In genomic region chr13:100673831-100674362, GRCh38 we compare ENCODE assay signal across 8 cellular contexts. TPM values are rescaled to one million over a fixed set of nuclear protein-coding genes. Genes with fewer than 3 reads are reported as not detected.
DNase-seq lines count a peak whose midpoint lies in the region; ATAC-seq and TF ChIP-seq lines count a peak whose summit lies in the region.

No MANE protein-coding gene starts in this region.

- TF ChIP-seq CTCF in Calu3 (IDR thresholded peaks at IDR 0.05; ENCODE audit: unreplicated experiment): no peak
- no peak for TF ChIP-seq CTCF in omental fat pad (IDR thresholded peaks at IDR 0.05)
- no peak for TF ChIP-seq CTCF in upper lobe of right lung (IDR thresholded peaks at IDR 0.05)

- no peaks in the 10 kb centered on the region for H3K9me3 ChIP-seq in upper lobe of right lung

- H3K4me1 Mint-ChIP-seq in Calu3 (ENCODE audit: low read depth, unreplicated experiment): peaks cover 8% of the 10 kb centered on the region

- H3K4me1 ChIP-seq in upper lobe of right lung: peaks cover 11% of the 10 kb centered on the region

- peaks cover 3% of the 10 kb centered on the region for H3K36me3 ChIP-seq in upper lobe of right lung

- H3K27me3 ChIP-seq in upper lobe of right lung: no peaks in the 10 kb centered on the region

- no TSS peak for BruUV-seq in Calu3 (replicated peaks; lab: Mats Ljungman, UMichigan)

- ATAC-seq in GM19468 (IDR thresholded peaks at IDR 0.05; ENCODE audit: extremely low read depth, unreplicated experiment) (peak; percentile 3), HG03565 (IDR thresholded peaks at IDR 0.05; ENCODE audit: unreplicated experiment) (peak; percentile 23), omental fat pad (ENCODE audit: low FRiP score) (peak; percentile 54), upper lobe of right lung (peak; percentile 30)
- peak; percentile 34 to 58 for ATAC-seq in activated naive CD4-positive, alpha-beta T cell treated with anti-CD3 and anti-CD28 coated beads, Interleukin-2, amount 50 U/mL, for 72 hours

- peaks cover 14% of the 10 kb centered on the region for H3K36me3 Mint-ChIP-seq in Calu3 (ENCODE audit: insufficient read depth, unreplicated experiment)
- peaks cover 15 to 20% of the 10 kb centered on the region in 2 donors for H3K36me3 Mint-ChIP-seq in activated naive CD4-positive, alpha-beta T cell treated with anti-CD3 and anti-CD28 coated beads, Interleukin-2, amount 50 U/mL, for 72 hours

- peak overlapping the region; percentile 70 for H3K4me3 Mint-ChIP-seq in Calu3 (ENCODE audit: low read depth, unreplicated experiment)

- peak overlapping the region; percentile 58 for H3K27ac Mint-ChIP-seq in Calu3 (ENCODE audit: unreplicated experiment)
- H3K27ac Mint-ChIP-seq in activated naive CD4-positive, alpha-beta T cell treated with anti-CD3 and anti-CD28 coated beads, Interleukin-2, amount 50 U/mL, for 72 hours: peak overlapping the region; percentile 89 to 98

- H3K9me3 Mint-ChIP-seq in Calu3 (ENCODE audit: low read depth, unreplicated experiment): no peaks in the 10 kb centered on the region
- H3K9me3 Mint-ChIP-seq in activated naive CD4-positive, alpha-beta T cell treated with anti-CD3 and anti-CD28 coated beads, Interleukin-2, amount 50 U/mL, for 72 hours: no peaks in the 10 kb centered on the region

- intact Hi-C loops in Calu3 (cut with micrococcal nuclease; ENCODE audit: unreplicated experiment) (no loop called here), upper lobe of right lung (cut with DNase I) (no loop called here)

- CTCF ChIA-PET in Calu3 (lab: Charles Lee): no interaction called here

- peak; percentile 4 for DNase-seq in Calu3
- peak; percentile 42 for DNase-seq in RPMI8226
- peak; percentile 37 to 61 for DNase-seq in activated naive CD4-positive, alpha-beta T cell treated with anti-CD3 and anti-CD28 coated beads, Interleukin-2, amount 50 U/mL, for 72 hours (ENCODE audit: low spot score in 2 of 2)
- DNase-seq in glomerular visceral epithelial cell (ENCODE audit: extremely low spot score): peak; percentile 79
- DNase-seq in omental fat pad (ENCODE audit: low spot score): no peak
- DNase-seq in upper lobe of right lung: peak; percentile 76

- peak overlapping the region; percentile 56 for H3K27ac ChIP-seq in upper lobe of right lung

- H3K4me3 ChIP-seq in upper lobe of right lung: peak overlapping the region; percentile 58

- peaks cover 13% of the 10 kb centered on the region for H3K27me3 Mint-ChIP-seq in Calu3 (ENCODE audit: unreplicated experiment)

RNA-seq across cellular contexts. Expression of gene TMTC4, which starts 0.7 kb away (rescaled TPM):
- total RNA-seq in Calu3 (2022) (8.2 and 8.9 TPM in 2 replicates), omental fat pad (10 to 100 TPM in 3 of 4 donors, 1 to 10 TPM in 1; 9.2 to 16.9 (median 12.9) TPM), upper lobe of right lung (17.5 TPM)
- 10 to 100 TPM; 12.5 to 21.3 TPM for total RNA-seq in activated naive CD4-positive, alpha-beta T cell treated with anti-CD3 and anti-CD28 coated beads, Interleukin-2, amount 50 U/mL, for 72 hours

Comparison
In these comparisons a context has a peak if more than half of its experiments do, and no peak if none do; other contexts are left out.
1. ATAC-seq: peak in every context shown above with its lines; median percentile 54 in omental fat pad; 46 in activated naive CD4-positive, alpha-beta T cell treated with anti-CD3 and anti-CD28 coated beads, Interleukin-2, amount 50 U/mL, for 72 hours; 30 in upper lobe of right lung; 23 in HG03565; 3 in GM19468.